Comparison of ENCODE assay signal across 15 cellular contexts in the genomic region with DNA sequence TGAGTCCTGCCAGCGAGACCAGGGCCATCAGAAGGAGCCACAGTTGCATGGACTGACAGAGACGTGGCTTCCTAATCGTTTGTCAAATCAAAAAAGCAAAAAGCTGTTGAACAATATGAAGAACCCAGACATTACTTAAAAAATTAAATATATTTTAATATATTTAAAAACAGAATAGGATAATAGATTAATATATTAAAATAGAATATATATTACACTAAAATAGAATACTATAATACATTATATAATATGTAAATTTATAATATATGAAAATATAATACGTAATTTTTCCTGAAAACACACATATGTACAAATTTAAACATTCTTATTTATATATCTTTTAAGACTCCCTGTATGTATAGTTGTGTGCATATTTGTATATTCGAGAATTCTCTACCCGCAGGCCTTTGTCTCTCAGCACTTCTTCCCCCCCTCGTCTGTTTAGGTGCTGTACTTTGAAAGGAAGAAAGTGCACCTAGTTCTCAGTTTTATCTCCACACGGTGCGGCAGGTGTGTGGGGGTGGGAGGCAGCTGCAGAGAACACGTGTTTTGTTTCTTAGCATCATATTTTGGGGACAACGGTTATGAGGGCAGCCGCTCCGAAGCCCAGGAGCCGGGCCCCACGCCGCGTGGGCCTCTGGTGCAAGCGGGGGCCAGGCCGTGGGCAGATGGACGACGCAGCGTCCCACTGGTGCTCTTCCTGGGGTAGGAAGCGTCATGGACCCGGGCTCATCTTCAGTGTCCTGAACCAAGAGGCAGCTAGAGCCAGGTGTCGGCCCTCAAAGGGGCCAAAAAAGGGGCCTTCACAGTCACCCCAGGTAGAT.
DNase-seq lines count a peak whose midpoint lies in the region; ATAC-seq, FAIRE-seq and TF ChIP-seq lines count a peak whose summit lies in the region.
"Had no signal": no experiment of that assay in that cellular context is flagged by ENCODE, and none has a peak within 500 bp of the region (broad histone marks: within the 10 kb centered on the region; RNA-seq: fewer than 3 reads in every experiment).

No MANE protein-coding gene starts in this region.

- H3K9me3 ChIP-seq in pancreas = no peaks in the 10 kb centered on the region

- peaks cover 0 to 7% of the 10 kb centered on the region in 2 donors for H3K27me3 Mint-ChIP-seq in natural killer cell (ENCODE audit: low read depth in 2 of 2)
- H3K27me3 Mint-ChIP-seq: CD4-positive, alpha-beta T cell had no signal

- peaks cover 0 to 8% (median 2%) of the 10 kb centered on the region in 3 donors for H3K36me3 ChIP-seq in pancreas

- H3K27me3 ChIP-seq in pancreas = no peaks in the 10 kb centered on the region

- TF ChIP-seq CTCF in pancreas (IDR thresholded peaks at IDR 0.05) (no peak), natural killer cell (IDR thresholded peaks at IDR 0.05) (no peak)

- no peak overlapping the region for H3K27ac Mint-ChIP-seq in natural killer cell
- H3K27ac Mint-ChIP-seq: CD4-positive, alpha-beta T cell; GM23338; H9 had no signal

- no peaks in the 10 kb centered on the region for H3K9me3 Mint-ChIP-seq in natural killer cell

- intact Hi-C loops in pancreas (cut with DNase I) (no loop called here), natural killer cell (cut with micrococcal nuclease) (no loop called here)

- H3K4me1 Mint-ChIP-seq in natural killer cell = no peaks in the 10 kb centered on the region
- H3K4me1 Mint-ChIP-seq: GM23338, H9 had no signal

- DNase-seq in pancreas (no peak), natural killer cell (no peak), HuH-7.5 (ENCODE audit: low spot score) (no peak)
- DNase-seq: Calu3; CD4-positive, alpha-beta T cell; DMS 273 treated with DMSO at 0.1 percent for 48 hours; H9 had no signal

- H3K36me3 Mint-ChIP-seq in natural killer cell = no peaks in the 10 kb centered on the region

- peak; percentile 92 for FAIRE-seq in G401.6 (lab: Jason Lieb, UNC)
- FAIRE-seq in endometrium (lab: Jason Lieb, UNC) = peak; percentile 66
- peak; percentile 61 for FAIRE-seq in pancreas (lab: Jason Lieb, UNC)
- FAIRE-seq: GM12892, HepG2, HTR-8/SVneo, K562 had no signal

- H3K4me3 ChIP-seq in pancreas = no peak overlapping the region
- H3K4me3 ChIP-seq: GM23338, K562 had no signal

- no peak for ATAC-seq in pancreas
- ATAC-seq in natural killer cell = no peak
- ATAC-seq in HG03159 (IDR thresholded peaks at IDR 0.05; ENCODE audit: unreplicated experiment) = no peak
- ATAC-seq: GM23338, HepG2, K562 had no signal

- H3K4me1 ChIP-seq in pancreas = no peaks in the 10 kb centered on the region

- no peak overlapping the region for H3K27ac ChIP-seq in pancreas

- H3K4me3 Mint-ChIP-seq in natural killer cell = no peak overlapping the region
- H3K4me3 Mint-ChIP-seq: CD4-positive, alpha-beta T cell; GM23338; H9 had no signal

- 94 to 96% methylated on average over 25 of the region's 25 CpGs for WGBS in pancreas, 2 donors
